ENCODE assay signal across 26 cellular contexts in the genomic region with DNA sequence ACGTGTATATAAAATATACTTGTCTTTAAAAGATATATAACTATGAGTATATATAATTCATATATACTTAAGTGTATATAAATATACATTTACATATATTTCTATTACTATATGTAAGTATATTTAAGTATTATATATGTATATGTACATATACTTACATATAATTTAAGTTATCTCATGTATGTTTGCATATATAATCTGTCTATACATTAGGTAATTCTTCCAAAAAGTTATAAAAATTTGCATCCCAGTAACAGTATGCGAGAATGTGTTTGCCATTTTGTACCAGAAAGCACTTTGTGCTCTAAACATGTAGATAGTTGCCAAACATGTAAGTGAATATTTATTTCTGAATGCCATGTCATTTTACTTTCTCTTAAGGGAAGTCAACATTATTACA. TPM values are rescaled to one million over a fixed set of nuclear protein-coding genes. Genes with fewer than 3 reads are reported as not detected.
A peak's percentile ranks its signal among the peaks of the same experiment; 100 is the strongest.
DNase-seq lines count a peak whose midpoint lies in the region; ATAC-seq, FAIRE-seq and TF ChIP-seq lines count a peak whose summit lies in the region.
"Had no signal": no experiment of that assay in that cellular context is flagged by ENCODE, and none has a peak within 500 bp of the region (broad histone marks: within the 10 kb centered on the region; RNA-seq: fewer than 3 reads in every experiment).

A gene with protein sequence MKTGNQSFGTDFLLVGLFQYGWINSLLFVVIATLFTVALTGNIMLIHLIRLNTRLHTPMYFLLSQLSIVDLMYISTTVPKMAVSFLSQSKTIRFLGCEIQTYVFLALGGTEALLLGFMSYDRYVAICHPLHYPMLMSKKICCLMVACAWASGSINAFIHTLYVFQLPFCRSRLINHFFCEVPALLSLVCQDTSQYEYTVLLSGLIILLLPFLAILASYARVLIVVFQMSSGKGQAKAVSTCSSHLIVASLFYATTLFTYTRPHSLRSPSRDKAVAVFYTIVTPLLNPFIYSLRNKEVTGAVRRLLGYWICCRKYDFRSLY (plus strand): TSS at position 301 of the 400 bp plus-strand sequence. CDS start 144 bp downstream, outside the sequence.

- H3K27me3 ChIP-seq in psoas muscle (ENCODE audit: insufficient read depth in 3 of 3, low read length in 2 of 3), result no peaks in the 10 kb centered on the region
- H3K27me3 ChIP-seq in GM23248 (replicated peaks; ENCODE audit: insufficient read depth), result no peaks in the 10 kb centered on the region

- ATAC-seq in memory B cell (ENCODE audit: low read depth) (no peak), GM21423 (IDR thresholded peaks at IDR 0.05; ENCODE audit: unreplicated experiment) (no peak), psoas muscle (no peak)
- ATAC-seq: HCT116, K562 had no signal

- no peak within 1 kb of the TSS for H2AFZ ChIP-seq in GM23248

- no peak within 1 kb of the TSS for H3K27ac ChIP-seq in psoas muscle
- no peak within 1 kb of the TSS for H3K27ac ChIP-seq in GM23248
- H3K27ac ChIP-seq: 22Rv1 had no signal

- H3K36me3 ChIP-seq in psoas muscle (ENCODE audit: insufficient read depth in 1 of 2, low read depth in 1 of 2) (no peaks in the 10 kb centered on the region), GM23248 (ENCODE audit: low read depth) (no peaks in the 10 kb centered on the region)

- H3K36me3 Mint-ChIP-seq in memory B cell, result peaks cover 2% of the 10 kb centered on the region
- H3K36me3 Mint-ChIP-seq: CD4-positive, CD25-positive, alpha-beta regulatory T cell had no signal

- H3K4me3 ChIP-seq in psoas muscle, result no peak within 1 kb of the TSS
- no peak within 1 kb of the TSS for H3K4me3 ChIP-seq in GM23248
- H3K4me3 ChIP-seq: K562 had no signal

- H3K9me2 ChIP-seq in GM23248 (ENCODE audit: insufficient read depth), result no peaks in the 10 kb centered on the region

- DNase-seq in DMS53 (lab: John Stamatoyannopoulos, UW) (peak; percentile 8), DMS53 treated with DMSO at 0.1 percent for 48 hours (lab: John Stamatoyannopoulos, UW; ENCODE audit: unreplicated experiment) (no peak), RCC 7860 (ENCODE audit: low spot score) (no peak), memory B cell (ENCODE audit: low spot score in 2 of 2) (no peak), psoas muscle (no peak), GM23248 (no peak)
- DNase-seq: C1 segment of cervical spinal cord; CD4-positive, CD25-positive, alpha-beta regulatory T cell; CD8-positive, alpha-beta memory T cell; COR-L47; DMS79 treated with DMSO at 0.1 percent for 48 hours; EL; GOT3; H7; HFFc6; IMR-90 had no signal

- H3K27me3 Mint-ChIP-seq in memory B cell, result peaks cover 5% of the 10 kb centered on the region
- H3K27me3 Mint-ChIP-seq: CD4-positive, CD25-positive, alpha-beta regulatory T cell; CD8-positive, alpha-beta memory T cell had no signal

- no peak within 1 kb of the TSS for H3K9ac ChIP-seq in GM23248

- 83 to 85% (median 85%) methylated on average over 2 of the region's 2 CpGs for WGBS in psoas muscle, 3 donors
- 13 to 16% methylated on average over 2 of the region's 2 CpGs for WGBS in GM23248 (ENCODE audit: low coverage in 1 of 2, low lambda C conversion rate in 2 of 2, missing lambda C conversion rate in 2 of 2), 2 experiments

- no peaks in the 10 kb centered on the region for H3K4me1 ChIP-seq in psoas muscle
- no peaks in the 10 kb centered on the region for H3K4me1 ChIP-seq in GM23248 (ENCODE audit: insufficient read depth)

- H3F3A ChIP-seq in GM23248 (ENCODE audit: insufficient read depth), result no peaks in the 10 kb centered on the region

- in situ Hi-C loops in GM23248 (cut with MboI), result no loop called here

- H4K20me1 ChIP-seq in GM23248 (ENCODE audit: insufficient read depth), result no peaks in the 10 kb centered on the region

- H3K9me3 ChIP-seq in psoas muscle (no peaks in the 10 kb centered on the region), GM23248 (ENCODE audit: low read depth) (no peaks in the 10 kb centered on the region)

- no peak for TF ChIP-seq CTCF in psoas muscle (IDR thresholded peaks at IDR 0.05)

- peak within 1 kb of the TSS; percentile 54 for H3K27ac Mint-ChIP-seq in memory B cell
- H3K27ac Mint-ChIP-seq: CD4-positive, CD25-positive, alpha-beta regulatory T cell; CD8-positive, alpha-beta memory T cell; HFFc6 had no signal

- no peak within 1 kb of the TSS for H3K4me3 Mint-ChIP-seq in memory B cell
- H3K4me3 Mint-ChIP-seq: CD4-positive, CD25-positive, alpha-beta regulatory T cell; CD8-positive, alpha-beta memory T cell; HFFc6 had no signal

- peaks cover 4% of the 10 kb centered on the region for H3K9me3 Mint-ChIP-seq in memory B cell

- no peak within 1 kb of the TSS for H3K4me2 ChIP-seq in GM23248 (ENCODE audit: unreplicated experiment)

- peak; percentile 81 for FAIRE-seq in RCC 7860 (lab: Jason Lieb, UNC)
- FAIRE-seq: GM12892, GM18507, HTR-8/SVneo, K562 had no signal

- H3K4me1 Mint-ChIP-seq in memory B cell, result peaks cover 14% of the 10 kb centered on the region
- H3K4me1 Mint-ChIP-seq: CD8-positive, alpha-beta memory T cell had no signal

- no peaks in the 10 kb centered on the region for H3K79me2 ChIP-seq in GM23248 (ENCODE audit: insufficient read depth)

- intact Hi-C loops in psoas muscle (cut with DNase I), result no loop called here

RNA-seq across cellular contexts. Expression of the gene that starts here (rescaled TPM):
- not detected for total RNA-seq in psoas muscle
- polyA plus RNA-seq in psoas muscle (not detected), GM23248 (2016; fragmentation: Nextera tagmentation; extraction: Ambion mirVana) (not detected in 2 replicates)
- total RNA-seq in GM23248 (2014; rRNA removed; shearing (Covaris generic)), result not detected in 2 replicates
- total RNA-seq: A673; CD4-positive, CD25-positive, alpha-beta regulatory T cell; CD8-positive, alpha-beta memory T cell; G401; H7; HFFc6; IMR-90; K562 had no signal
- polyA plus RNA-seq: AG04450; CD4-positive, CD25-positive, alpha-beta regulatory T cell; CD8-positive, alpha-beta memory T cell; IMR-90 had no signal
